27 cellular contexts compared by ENCODE assay signal in genomic region chr17:27597783-27598320, GRCh38. TPM values are rescaled to one million over a fixed set of nuclear protein-coding genes. Genes with fewer than 3 reads are reported as not detected.
DNase-seq lines count a peak whose midpoint lies in the region; ATAC-seq and TF ChIP-seq lines count a peak whose summit lies in the region.
"Had no signal": no experiment of that assay in that cellular context is flagged by ENCODE, and none has a peak within 500 bp of the region (broad histone marks: within the 10 kb centered on the region; RNA-seq: fewer than 3 reads in every experiment).

No MANE protein-coding gene starts in this region.

- H3K36me3 ChIP-seq in smooth muscle cell (ENCODE audit: low read depth): no peaks in the 10 kb centered on the region
- H3K36me3 ChIP-seq in hepatocyte (replicated peaks; ENCODE audit: insufficient read depth, low read depth): no peaks in the 10 kb centered on the region
- H3K36me3 ChIP-seq in BE2C: no peaks in the 10 kb centered on the region
- H3K36me3 ChIP-seq: HAP-1 had no signal

- H3K9ac ChIP-seq in smooth muscle cell (ENCODE audit: low read depth): no peak overlapping the region
- H3K9ac ChIP-seq: KMS-11, SK-N-SH had no signal

- H3K79me2 ChIP-seq in smooth muscle cell (ENCODE audit: low read depth) (no peaks in the 10 kb centered on the region), hepatocyte (no peaks in the 10 kb centered on the region)

- no peak for ATAC-seq in stimulated activated naive CD8-positive, alpha-beta T cell treated with anti-CD3 and anti-CD28 coated beads, Interleukin-15, amount 100 ng/mL, for 72 hours
- ATAC-seq in effector memory CD8-positive, alpha-beta T cell (replicated peaks): no peak
- ATAC-seq: CD8-positive, alpha-beta T cell; Panc1 had no signal

- H3K27ac ChIP-seq in smooth muscle cell (ENCODE audit: low read depth): peak overlapping the region; percentile 19
- H3K27ac ChIP-seq in hepatocyte: no peak overlapping the region
- H3K27ac ChIP-seq: C4-2B, KMS-11 had no signal

- no peak for DNase-seq in stimulated activated naive CD8-positive, alpha-beta T cell treated with anti-CD3 and anti-CD28 coated beads, Interleukin-15, amount 100 ng/mL, for 72 hours
- DNase-seq in effector memory CD8-positive, alpha-beta T cell: no peak
- DNase-seq in smooth muscle cell (lab: John Stamatoyannopoulos, UW; ENCODE audit: unreplicated experiment) (no peak), hepatocyte (ENCODE audit: low spot score) (no peak), BE2C (no peak), SK-N-DZ (ENCODE audit: low spot score) (no peak)
- DNase-seq: AML-193; CD8-positive, alpha-beta T cell; DMS 273 treated with DMSO at 0.1 percent for 48 hours; DMS79 treated with DMSO at 0.1 percent for 48 hours; GF-D8; GOT3; HFFc6; MM.1S; NCI-H1048; NCI-H1417; NCI-H1694; NCI-H2029 treated with DMSO at 0.1 percent for 48 hours; NCI-H446 treated with DMSO at 0.1 percent for 48 hours; NCI-H526 treated with DMSO at 0.1 percent for 48 hours; SHP77 treated with DMSO at 0.1 percent for 48 hours; SK-N-SH had no signal

- no peaks in the 10 kb centered on the region for H3K27me3 Mint-ChIP-seq in stimulated activated naive CD8-positive, alpha-beta T cell treated with anti-CD3 and anti-CD28 coated beads, Interleukin-15, Interleukin-2, amounts not matched to agents 100 ng/mL and 50 ng/mL, for 24 hours
- H3K27me3 Mint-ChIP-seq in stimulated activated naive CD8-positive, alpha-beta T cell treated with anti-CD3 and anti-CD28 coated beads, Interleukin-15, amount 100 ng/mL, for 72 hours: no peaks in the 10 kb centered on the region
- no peaks in the 10 kb centered on the region for H3K27me3 Mint-ChIP-seq in effector memory CD8-positive, alpha-beta T cell

- H3K4me3 ChIP-seq in smooth muscle cell: no peak overlapping the region
- H3K4me3 ChIP-seq in hepatocyte: no peak overlapping the region
- H3K4me3 ChIP-seq in BE2C (ENCODE audit: low read depth, low read length): no peak overlapping the region
- H3K4me3 ChIP-seq: HAP-1 had no signal

- no peaks in the 10 kb centered on the region for H3K9me2 ChIP-seq in hepatocyte (replicated peaks; ENCODE audit: insufficient read depth)
- H3K9me2 ChIP-seq: SK-N-SH had no signal

- H3K36me3 Mint-ChIP-seq in stimulated activated naive CD8-positive, alpha-beta T cell treated with anti-CD3 and anti-CD28 coated beads, Interleukin-15, Interleukin-2, amounts not matched to agents 100 ng/mL and 50 ng/mL, for 24 hours (ENCODE audit: low read depth): peaks cover 54% of the 10 kb centered on the region
- peaks cover 4% of the 10 kb centered on the region for H3K36me3 Mint-ChIP-seq in effector memory CD8-positive, alpha-beta T cell (ENCODE audit: insufficient read depth)

- H2AFZ ChIP-seq in smooth muscle cell (ENCODE audit: low read depth): no peak overlapping the region
- no peak overlapping the region for H2AFZ ChIP-seq in hepatocyte

- H3K27me3 ChIP-seq in smooth muscle cell (ENCODE audit: low read depth) (no peaks in the 10 kb centered on the region), hepatocyte (no peaks in the 10 kb centered on the region), BE2C (no peaks in the 10 kb centered on the region)

- WGBS in smooth muscle cell (ENCODE audit: low lambda C conversion rate): 95% methylated on average over 5 of the region's 5 CpGs
- WGBS in hepatocyte (ENCODE audit: low lambda C conversion rate, missing lambda C conversion rate): 83% methylated on average over 5 of the region's 5 CpGs

- H3K4me1 ChIP-seq in smooth muscle cell (ENCODE audit: low read depth) (no peaks in the 10 kb centered on the region), hepatocyte (ENCODE audit: insufficient read depth) (no peaks in the 10 kb centered on the region), BE2C (peaks cover 7% of the 10 kb centered on the region)
- H3K4me1 ChIP-seq: HAP-1 had no signal

- H3F3A ChIP-seq in smooth muscle cell (ENCODE audit: low read depth): peaks cover 11% of the 10 kb centered on the region

- H3K9me3 ChIP-seq in smooth muscle cell (replicated peaks; ENCODE audit: low read depth) (no peaks in the 10 kb centered on the region), hepatocyte (ENCODE audit: low read depth) (no peaks in the 10 kb centered on the region), BE2C (no peaks in the 10 kb centered on the region)
- H3K9me3 ChIP-seq: HAP-1, SK-N-SH had no signal

- peaks cover 10% of the 10 kb centered on the region for H3K4me1 Mint-ChIP-seq in stimulated activated naive CD8-positive, alpha-beta T cell treated with anti-CD3 and anti-CD28 coated beads, Interleukin-15, Interleukin-2, amounts not matched to agents 100 ng/mL and 50 ng/mL, for 24 hours (ENCODE audit: low read depth)
- peaks cover 43% of the 10 kb centered on the region for H3K4me1 Mint-ChIP-seq in stimulated activated naive CD8-positive, alpha-beta T cell treated with anti-CD3 and anti-CD28 coated beads, Interleukin-15, amount 100 ng/mL, for 72 hours
- peaks cover 2 to 10% of the 10 kb centered on the region in 2 donors for H3K4me1 Mint-ChIP-seq in effector memory CD8-positive, alpha-beta T cell (ENCODE audit: low read depth in 2 of 2)

- no peak for TF ChIP-seq CTCF in smooth muscle cell (IDR thresholded peaks at IDR 0.05; ENCODE audit: borderline replicate concordance, insufficient read depth, poor library complexity, severe bottlenecking)
- TF ChIP-seq CTCF in hepatocyte (IDR thresholded peaks at IDR 0.05; ENCODE audit: poor library complexity): no peak
- TF ChIP-seq CTCF in BE2C (IDR thresholded peaks at IDR 0.05; ENCODE audit: low read depth, low read length): no peak

- H3K4me3 Mint-ChIP-seq in stimulated activated naive CD8-positive, alpha-beta T cell treated with anti-CD3 and anti-CD28 coated beads, Interleukin-15, Interleukin-2, amounts not matched to agents 100 ng/mL and 50 ng/mL, for 24 hours: no peak overlapping the region
- H3K4me3 Mint-ChIP-seq in stimulated activated naive CD8-positive, alpha-beta T cell treated with anti-CD3 and anti-CD28 coated beads, Interleukin-15, amount 100 ng/mL, for 72 hours: no peak overlapping the region
- H3K4me3 Mint-ChIP-seq in effector memory CD8-positive, alpha-beta T cell: no peak overlapping the region
- H3K4me3 Mint-ChIP-seq: CD8-positive, alpha-beta T cell; HFFc6 had no signal

- H3K27ac Mint-ChIP-seq in stimulated activated naive CD8-positive, alpha-beta T cell treated with anti-CD3 and anti-CD28 coated beads, Interleukin-15, Interleukin-2, amounts not matched to agents 100 ng/mL and 50 ng/mL, for 24 hours: peak overlapping the region; percentile 31
- peak overlapping the region in 1 of 2 donors; percentile 72 for H3K27ac Mint-ChIP-seq in stimulated activated naive CD8-positive, alpha-beta T cell treated with anti-CD3 and anti-CD28 coated beads, Interleukin-15, amount 100 ng/mL, for 72 hours
- peak overlapping the region; percentile 62 to 64 for H3K27ac Mint-ChIP-seq in effector memory CD8-positive, alpha-beta T cell
- H3K27ac Mint-ChIP-seq: CD8-positive, alpha-beta T cell; HFFc6 had no signal

- H3K9me3 Mint-ChIP-seq in stimulated activated naive CD8-positive, alpha-beta T cell treated with anti-CD3 and anti-CD28 coated beads, Interleukin-15, Interleukin-2, amounts not matched to agents 100 ng/mL and 50 ng/mL, for 24 hours: no peaks in the 10 kb centered on the region
- no peaks in the 10 kb centered on the region for H3K9me3 Mint-ChIP-seq in stimulated activated naive CD8-positive, alpha-beta T cell treated with anti-CD3 and anti-CD28 coated beads, Interleukin-15, amount 100 ng/mL, for 72 hours
- no peaks in the 10 kb centered on the region for H3K9me3 Mint-ChIP-seq in effector memory CD8-positive, alpha-beta T cell
- H3K9me3 Mint-ChIP-seq: CD8-positive, alpha-beta T cell; HFFc6 had no signal

- no peak overlapping the region for H3K4me2 ChIP-seq in smooth muscle cell
- no peak overlapping the region for H3K4me2 ChIP-seq in hepatocyte
- H3K4me2 ChIP-seq: KMS-11, SK-N-SH had no signal

- peaks cover 17% of the 10 kb centered on the region for H4K20me1 ChIP-seq in smooth muscle cell (ENCODE audit: low read depth)
- no peaks in the 10 kb centered on the region for H4K20me1 ChIP-seq in hepatocyte (ENCODE audit: insufficient read depth, poor library complexity, severe bottlenecking)

RNA-seq across cellular contexts. Expression of gene LGALS9, which starts 33.1 kb away (rescaled TPM):
- total RNA-seq in smooth muscle cell (5.8 and 20.6 TPM in 2 replicates), hepatocyte (4.3 and 14.1 TPM in 2 replicates)
- polyA plus RNA-seq in smooth muscle cell (9.7 and 21.7 TPM in 2 replicates), hepatocyte (3.1 and 9.9 TPM in 2 replicates)
- 0.66 TPM for polyA plus RNA-seq in BE2C (2012; ENCODE audit: insufficient read depth, insufficient read length, low read depth)
- polyA plus RNA-seq in SK-N-DZ (2014; cell fraction: cytosol; rRNA removed): 0.13 TPM in 1 of 2 replicates, not detected in the other
- 0.18 TPM in 1 of 2 replicates, not detected in the other for polyA plus RNA-seq in SK-N-DZ (2014; cell fraction: nucleus; rRNA removed)
